Comparison of ENCODE assay signal across 16 cellular contexts in genomic region chr4:76058302-76058701, GRCh38. TPM values are rescaled to one million over a fixed set of nuclear protein-coding genes. Genes with fewer than 3 reads are reported as not detected.
DNase-seq lines count a peak whose midpoint lies in the region; ATAC-seq and TF ChIP-seq lines count a peak whose summit lies in the region.
"Had no signal": no experiment of that assay in that cellular context is flagged by ENCODE, and none has a peak within 500 bp of the region (broad histone marks: within the 10 kb centered on the region; RNA-seq: fewer than 3 reads in every experiment).

No MANE protein-coding gene starts in this region.

- H3K27me3 ChIP-seq in thyroid gland: no peaks in the 10 kb centered on the region
- H3K27me3 ChIP-seq in BE2C: peaks cover 54% of the 10 kb centered on the region
- no peaks in the 10 kb centered on the region for H3K27me3 ChIP-seq in naive thymus-derived CD4-positive, alpha-beta T cell (ENCODE audit: control insufficient read depth in 2 of 2, insufficient read depth in 2 of 2, low read length in 2 of 2)
- H3K27me3 ChIP-seq: suprapubic skin had no signal

- POLR2A ChIA-PET in naive thymus-derived CD4-positive, alpha-beta T cell (lab: Charles Lee): no interaction called here

- peak; percentile 45 for ATAC-seq in GM18498 (IDR thresholded peaks at IDR 0.05; ENCODE audit: unreplicated experiment)
- peak; percentile 37 for ATAC-seq in GM18909 (IDR thresholded peaks at IDR 0.05; ENCODE audit: poor library complexity, unreplicated experiment)
- peak; percentile 48 for ATAC-seq in HG02870 (IDR thresholded peaks at IDR 0.05; ENCODE audit: unreplicated experiment)
- no peak for ATAC-seq in left ventricle myocardium superior
- no peak for ATAC-seq in naive thymus-derived CD4-positive, alpha-beta T cell

- H3K27me3 Mint-ChIP-seq in activated T-helper 1 cell treated with anti-CD3 and anti-CD28 coated beads, Interleukin-12 subunit alpha, Interleukin-12 subunit beta, Interleukin-2, Interleukin-4 antibody, amounts not matched to agents 30 ng/mL and 10 ng/mL and 1 ng/mL, durations not matched to agents 14 hours and 24 hours and 36 hours (ENCODE audit: insufficient read depth): no peaks in the 10 kb centered on the region
- peaks cover 0 to 24% (median 5%) of the 10 kb centered on the region in 5 donors for H3K27me3 Mint-ChIP-seq in naive thymus-derived CD4-positive, alpha-beta T cell

- peak overlapping the region; percentile 74 for H3K27ac Mint-ChIP-seq in activated T-helper 1 cell treated with anti-CD3 and anti-CD28 coated beads, Interleukin-12 subunit alpha, Interleukin-12 subunit beta, Interleukin-2, Interleukin-4 antibody, amounts not matched to agents 30 ng/mL and 10 ng/mL and 1 ng/mL, durations not matched to agents 14 hours and 24 hours and 36 hours
- no peak overlapping the region for H3K27ac Mint-ChIP-seq in naive thymus-derived CD4-positive, alpha-beta T cell

- H3K9me3 ChIP-seq in thyroid gland: no peaks in the 10 kb centered on the region
- H3K9me3 ChIP-seq in BE2C: no peaks in the 10 kb centered on the region
- no peaks in the 10 kb centered on the region for H3K9me3 ChIP-seq in naive thymus-derived CD4-positive, alpha-beta T cell (ENCODE audit: control insufficient read depth in 2 of 3, low read length in 3 of 3)
- H3K9me3 ChIP-seq: lower lobe of right lung, suprapubic skin had no signal

- intact Hi-C loops in activated T-helper 1 cell treated with anti-CD3 and anti-CD28 coated beads, Interleukin-12 subunit alpha, Interleukin-12 subunit beta, Interleukin-2, Interleukin-4 antibody, amounts not matched to agents 30 ng/mL and 10 ng/mL and 1 ng/mL, durations not matched to agents 14 hours and 24 hours and 36 hours (cut with micrococcal nuclease): loop anchor here (1.0 to 10.0 kb wide), 13 partner anchors 16 to 1804 kb away; partner anchors contain the start of genes CDKL2, MRPL1, NAAA and NUP54
- intact Hi-C loops in thyroid gland (cut with DNase I) (no loop called here), left ventricle myocardium superior (cut with micrococcal nuclease) (no loop called here)
- intact Hi-C loops in naive thymus-derived CD4-positive, alpha-beta T cell (cut with micrococcal nuclease): no loop called here

- peak overlapping the region; percentile 59 for H3K4me3 Mint-ChIP-seq in activated T-helper 1 cell treated with anti-CD3 and anti-CD28 coated beads, Interleukin-12 subunit alpha, Interleukin-12 subunit beta, Interleukin-2, Interleukin-4 antibody, amounts not matched to agents 30 ng/mL and 10 ng/mL and 1 ng/mL, durations not matched to agents 14 hours and 24 hours and 36 hours
- no peak overlapping the region for H3K4me3 Mint-ChIP-seq in naive thymus-derived CD4-positive, alpha-beta T cell

- H3K4me3 ChIP-seq in thyroid gland (replicated peaks in 1 of 3) (no peak overlapping the region), BE2C (ENCODE audit: low read depth, low read length) (no peak overlapping the region)
- no peak overlapping the region for H3K4me3 ChIP-seq in naive thymus-derived CD4-positive, alpha-beta T cell (ENCODE audit: low read length)
- H3K4me3 ChIP-seq: lower lobe of right lung, suprapubic skin had no signal

- CTCF ChIA-PET in naive thymus-derived CD4-positive, alpha-beta T cell (lab: Charles Lee): interaction anchor here (1.3 kb wide), 2 partner anchors 63 to 64 kb away, joined by 3 to 4 read pairs; no protein-coding TSS in a partner anchor

- TF ChIP-seq CTCF in thyroid gland (IDR thresholded peaks at IDR 0.05) (no peak), BE2C (IDR thresholded peaks at IDR 0.05; ENCODE audit: low read depth, low read length) (no peak)

- peaks cover 2% of the 10 kb centered on the region for H3K36me3 Mint-ChIP-seq in activated T-helper 1 cell treated with anti-CD3 and anti-CD28 coated beads, Interleukin-12 subunit alpha, Interleukin-12 subunit beta, Interleukin-2, Interleukin-4 antibody, amounts not matched to agents 30 ng/mL and 10 ng/mL and 1 ng/mL, durations not matched to agents 14 hours and 24 hours and 36 hours (ENCODE audit: low read depth)
- no peaks in the 10 kb centered on the region for H3K36me3 Mint-ChIP-seq in naive thymus-derived CD4-positive, alpha-beta T cell

- no peak for DNase-seq in activated T-helper 1 cell treated with anti-CD3 and anti-CD28 coated beads, Interleukin-12 subunit alpha, Interleukin-12 subunit beta, Interleukin-2, Interleukin-4 antibody, amounts not matched to agents 30 ng/mL and 10 ng/mL and 1 ng/mL, durations not matched to agents 14 hours and 24 hours and 36 hours (ENCODE audit: low spot score)
- DNase-seq in thyroid gland (no peak), BE2C (no peak), left ventricle myocardium superior (no peak)
- no peak for DNase-seq in naive thymus-derived CD4-positive, alpha-beta T cell
- DNase-seq: activated CD4-positive, alpha-beta T cell treated with anti-CD3 and anti-CD28 coated beads for 4 hours; amniotic stem cell; KBM-7; lower lobe of right lung; NCI-H2107; SIG-M5; stimulated activated CD4-positive, alpha-beta T cell treated with anti-CD3 and anti-CD28 coated beads, Interleukin-4, amount 100 ng/mL, for 1 hour had no signal

- H3K27ac ChIP-seq in thyroid gland: no peak overlapping the region
- no peak overlapping the region for H3K27ac ChIP-seq in naive thymus-derived CD4-positive, alpha-beta T cell (ENCODE audit: low read depth, low read length)
- H3K27ac ChIP-seq: lower lobe of right lung, suprapubic skin had no signal

- no peak for TF ChIP-seq POLR2A in thyroid gland (IDR thresholded peaks at IDR 0.05)

- H3K36me3 ChIP-seq in thyroid gland (no peaks in the 10 kb centered on the region), BE2C (no peaks in the 10 kb centered on the region)
- no peaks in the 10 kb centered on the region for H3K36me3 ChIP-seq in naive thymus-derived CD4-positive, alpha-beta T cell (ENCODE audit: control insufficient read depth in 2 of 3, insufficient read depth in 3 of 3, low read length in 3 of 3)
- H3K36me3 ChIP-seq: lower lobe of right lung, suprapubic skin had no signal

- H3K4me1 Mint-ChIP-seq in activated T-helper 1 cell treated with anti-CD3 and anti-CD28 coated beads, Interleukin-12 subunit alpha, Interleukin-12 subunit beta, Interleukin-2, Interleukin-4 antibody, amounts not matched to agents 30 ng/mL and 10 ng/mL and 1 ng/mL, durations not matched to agents 14 hours and 24 hours and 36 hours (ENCODE audit: low read depth): peaks cover 79% of the 10 kb centered on the region
- H3K4me1 Mint-ChIP-seq in naive thymus-derived CD4-positive, alpha-beta T cell: peaks cover 0 to 61% (median 0%) of the 10 kb centered on the region in 7 donors

- H3K9me3 Mint-ChIP-seq in activated T-helper 1 cell treated with anti-CD3 and anti-CD28 coated beads, Interleukin-12 subunit alpha, Interleukin-12 subunit beta, Interleukin-2, Interleukin-4 antibody, amounts not matched to agents 30 ng/mL and 10 ng/mL and 1 ng/mL, durations not matched to agents 14 hours and 24 hours and 36 hours: no peaks in the 10 kb centered on the region
- H3K9me3 Mint-ChIP-seq in naive thymus-derived CD4-positive, alpha-beta T cell: no peaks in the 10 kb centered on the region

- H3K4me1 ChIP-seq in thyroid gland (no peaks in the 10 kb centered on the region), BE2C (no peaks in the 10 kb centered on the region; the same call in 1 of the 2 replicates)
- H3K4me1 ChIP-seq in naive thymus-derived CD4-positive, alpha-beta T cell (ENCODE audit: control insufficient read depth in 2 of 2, insufficient read depth in 2 of 2, low read length in 2 of 2): no peaks in the 10 kb centered on the region
- H3K4me1 ChIP-seq: lower lobe of right lung, suprapubic skin had no signal

RNA-seq across cellular contexts. Expression of gene ART3, which starts 16.2 kb away (rescaled TPM):
- total RNA-seq in activated T-helper 1 cell treated with anti-CD3 and anti-CD28 coated beads, Interleukin-12 subunit alpha, Interleukin-12 subunit beta, Interleukin-2, Interleukin-4 antibody, amounts not matched to agents 30 ng/mL and 10 ng/mL and 1 ng/mL, durations not matched to agents 14 hours and 24 hours and 36 hours: 0.47 and 0.49 TPM in 2 replicates
- 1 to 10 TPM in 1 of 4 donors, not detected in 3; 2.1 TPM for total RNA-seq in thyroid gland
- 0.71 TPM for polyA plus RNA-seq in BE2C (2012; ENCODE audit: insufficient read depth, insufficient read length, low read depth)
- total RNA-seq in left ventricle myocardium superior: 145 TPM
- not detected for total RNA-seq in naive thymus-derived CD4-positive, alpha-beta T cell
- not detected for polyA plus RNA-seq in naive thymus-derived CD4-positive, alpha-beta T cell
- total RNA-seq: lower lobe of right lung had no signal

RNA-seq across cellular contexts. Expression of gene CXCL11, which starts 22.4 kb away (rescaled TPM):
- total RNA-seq in activated T-helper 1 cell treated with anti-CD3 and anti-CD28 coated beads, Interleukin-12 subunit alpha, Interleukin-12 subunit beta, Interleukin-2, Interleukin-4 antibody, amounts not matched to agents 30 ng/mL and 10 ng/mL and 1 ng/mL, durations not matched to agents 14 hours and 24 hours and 36 hours: not detected in 2 replicates
- total RNA-seq in thyroid gland: 1 to 10 TPM in 1 of 4 donors, not detected in 3; 1.3 TPM
- polyA plus RNA-seq in BE2C (2012; ENCODE audit: insufficient read depth, insufficient read length, low read depth): not detected
- total RNA-seq in left ventricle myocardium superior: 0.42 TPM
- total RNA-seq in naive thymus-derived CD4-positive, alpha-beta T cell: not detected
- polyA plus RNA-seq in naive thymus-derived CD4-positive, alpha-beta T cell: not detected

RNA-seq across cellular contexts. Expression of gene CXCL10, which starts 35.0 kb away (rescaled TPM):
- total RNA-seq in activated T-helper 1 cell treated with anti-CD3 and anti-CD28 coated beads, Interleukin-12 subunit alpha, Interleukin-12 subunit beta, Interleukin-2, Interleukin-4 antibody, amounts not matched to agents 30 ng/mL and 10 ng/mL and 1 ng/mL, durations not matched to agents 14 hours and 24 hours and 36 hours: 6.5 and 6.6 TPM in 2 replicates
- 1 to 10 TPM in 1 of 4 donors, not detected in 3; 2.7 TPM for total RNA-seq in thyroid gland
- not detected for polyA plus RNA-seq in BE2C (2012; ENCODE audit: insufficient read depth, insufficient read length, low read depth)
- 1.2 TPM for total RNA-seq in left ventricle myocardium superior
- 1 to 10 TPM in 1 of 5 experiments, under 1 TPM in 1, not detected in 3; 0.32 to 2.3 TPM for total RNA-seq in naive thymus-derived CD4-positive, alpha-beta T cell
- polyA plus RNA-seq in naive thymus-derived CD4-positive, alpha-beta T cell: not detected
- total RNA-seq: suprapubic skin had no signal

RNA-seq across cellular contexts. Expression of gene CXCL9, which starts 51.0 kb away (rescaled TPM):
- total RNA-seq in activated T-helper 1 cell treated with anti-CD3 and anti-CD28 coated beads, Interleukin-12 subunit alpha, Interleukin-12 subunit beta, Interleukin-2, Interleukin-4 antibody, amounts not matched to agents 30 ng/mL and 10 ng/mL and 1 ng/mL, durations not matched to agents 14 hours and 24 hours and 36 hours: 0.10 TPM in 2 replicates
- total RNA-seq in thyroid gland: 1 to 10 TPM in 3 of 4 donors, under 1 TPM in 1; 0.75 to 3.8 (median 1.7) TPM
- not detected for polyA plus RNA-seq in BE2C (2012; ENCODE audit: insufficient read depth, insufficient read length, low read depth)
- total RNA-seq in left ventricle myocardium superior: 0.35 TPM
- not detected for total RNA-seq in naive thymus-derived CD4-positive, alpha-beta T cell
- polyA plus RNA-seq in naive thymus-derived CD4-positive, alpha-beta T cell: not detected

Comparison
In these comparisons a context has a peak if more than half of its experiments do, and no peak if none do; other contexts are left out.
1. ATAC-seq: peak in GM18498 (single experiment), GM18909 (single experiment) and HG02870 (single experiment); none in left ventricle myocardium superior (single experiment) and naive thymus-derived CD4-positive, alpha-beta T cell (single experiment).
2. RNA of gene ART3, which starts 16.2 kb away (total RNA-seq): 145 TPM in left ventricle myocardium superior (single experiment); 0.47 to 0.49 TPM in activated T-helper 1 cell treated with anti-CD3 and anti-CD28 coated beads, Interleukin-12 subunit alpha, Interleukin-12 subunit beta, Interleukin-2, Interleukin-4 antibody, amounts not matched to agents 30 ng/mL and 10 ng/mL and 1 ng/mL, durations not matched to agents 14 hours and 24 hours and 36 hours, 2.1 TPM in thyroid gland and not detected in naive thymus-derived CD4-positive, alpha-beta T cell; every median in the first group is over 10 times any median in the second.